1 cellular context compared by ENCODE assay signal in genomic region chr5:179550511-179551342, GRCh38.
TF ChIP-seq lines count a peak whose summit lies in the region.

Gene RUFY1, plus strand, starts transcription at chr5:179550554. Its CDS starts 16 bp downstream, at chr5:179550570.

TF ChIP-seq in IMR-90, 13 proteins besides CTCF, POLR2A, EP300 and RAD21 (continued from another document):
- TF ChIP-seq FOS (IDR thresholded peaks at IDR 0.05; ENCODE audit: low read depth, low read length): no peak
